ENCODE assay signal across 8 cellular contexts in genomic region chr2:27409321-27410073, GRCh38. TPM values are rescaled to one million over a fixed set of nuclear protein-coding genes. Genes with fewer than 3 reads are reported as not detected.
DNase-seq lines count a peak whose midpoint lies in the region; ATAC-seq and TF ChIP-seq lines count a peak whose summit lies in the region.

TSS of gene PPM1G (minus strand) at chr2:27409591. CDS start at chr2:27409422, 169 bp downstream.

- POLR2A ChIA-PET in T-cell (lab: Charles Lee), result interaction anchor here (0.6 to 1.1 kb wide), 6 partner anchors 9 to 29 kb away, joined by 3 to 9 read pairs (median 3); partner anchors contain the start of gene NRBP1 (in 1 of the 2)

- H3K27ac Mint-ChIP-seq in T-cell (peak within 1 kb of the TSS; percentile 90 to 97), type B pancreatic cell (peak within 1 kb of the TSS; percentile 92)

- H3K4me1 Mint-ChIP-seq in T-cell (peaks cover 37 to 39% (median 38%) of the 10 kb centered on the region in 3 donors), type B pancreatic cell (ENCODE audit: unreplicated experiment) (peaks cover 20% of the 10 kb centered on the region)

- intact Hi-C loops in cardiac septum (cut with DNase I) (loop anchor here (1.0 to 10.0 kb wide), 3 partner anchors 19 to 255 kb away; partner anchors contain the start of genes NRBP1, SLC4A1AP, SUPT7L and ZNF513), posterior cingulate gyrus (cut with DNase I) (loop anchor here (1.0 to 2.0 kb wide), 3 partner anchors 19 to 39 kb away; partner anchors contain the start of genes EIF2B4, NRBP1, SNX17 and ZNF513)

- TF ChIP-seq CTCF in GM13976 (IDR thresholded peaks at IDR 0.05; ENCODE audit: borderline replicate concordance, control extremely low read depth, extremely low read depth, insufficient read depth, missing control alignments) (no peak), type B pancreatic cell (conservative IDR thresholded peaks at IDR 0.05) (no peak)

- DNase-seq in GM13976 (ENCODE audit: low spot score), result peak; percentile 99
- peak; percentile 96 for DNase-seq in NCI-H146 (lab: John Stamatoyannopoulos, UW)
- DNase-seq in T-cell, result peak; percentile 89 to 98 (median 94)
- DNase-seq in cardiac septum (ENCODE audit: low spot score), result peak; percentile 99
- DNase-seq in posterior cingulate gyrus, result peak; percentile 93 to 100 (median 97)
- DNase-seq in type B pancreatic cell (ENCODE audit: extremely low spot score, unreplicated experiment), result peak; percentile 98

- ATAC-seq in HG02852 (IDR thresholded peaks at IDR 0.05; ENCODE audit: unreplicated experiment), result peak; percentile 91
- ATAC-seq in T-cell (replicated peaks in 1 of 4), result peak; percentile 98 to 99 (median 98)

- H3K27me3 Mint-ChIP-seq in T-cell (no peaks in the 10 kb centered on the region), type B pancreatic cell (no peaks in the 10 kb centered on the region)

- peak within 1 kb of the TSS; percentile 84 to 89 (median 85) for H3K4me3 Mint-ChIP-seq in T-cell
- peak within 1 kb of the TSS; percentile 94 for H3K4me3 Mint-ChIP-seq in type B pancreatic cell

- H3K27ac ChIP-seq in adipose tissue (ENCODE audit: low read depth, low read length), result peak within 1 kb of the TSS; percentile 83

- H3K36me3 Mint-ChIP-seq in T-cell (peaks cover 6% of the 10 kb centered on the region), type B pancreatic cell (peaks cover 4% of the 10 kb centered on the region)

- in situ Hi-C loops in GM13976 (cut with MboI; ENCODE audit: low sequenced_read_pairs, unreplicated experiment), result no loop called here

- H3K9me3 Mint-ChIP-seq in T-cell (peaks cover 0 to 3% (median 0%) of the 10 kb centered on the region in 3 donors), type B pancreatic cell (no peaks in the 10 kb centered on the region)

- 1% methylated on average over 78 to 82 of the region's 82 CpGs for WGBS in adipose tissue, 3 donors

- CTCF ChIA-PET in T-cell (lab: Charles Lee), result interaction anchor here in 1 of 2 donors (0.8 to 1.5 kb wide), 6 partner anchors 18 to 53 kb away, joined by 3 to 6 read pairs (median 4); partner anchors contain the start of genes GTF3C2 and ZNF513

RNA-seq across cellular contexts. Expression of gene PPM1G, which starts in this region (rescaled TPM):
- total RNA-seq in T-cell (10 to 100 TPM; 40.9 to 65.9 (median 62.4) TPM), cardiac septum (32.0 TPM), type B pancreatic cell (ENCODE audit: low replicate concordance) (80.4 and 95.3 TPM in 2 replicates)
- polyA plus RNA-seq in adipose tissue, result 10 to 100 TPM; 40.7 to 79.5 (median 46.3) TPM

Comparison
In these comparisons a context has a peak if more than half of its experiments do, and no peak if none do; other contexts are left out.
1. Peak in every context shown above with its lines: DNase-seq, ATAC-seq and H3K27ac ChIP-seq.